Comparison of ENCODE assay signal across 33 cellular contexts in genomic region chr3:183810643-183811594, GRCh38. TPM values are rescaled to one million over a fixed set of nuclear protein-coding genes. Genes with fewer than 3 reads are reported as not detected.
DNase-seq lines count a peak whose midpoint lies in the region; ATAC-seq and TF ChIP-seq lines count a peak whose summit lies in the region.
"Had no signal": no experiment of that assay in that cellular context is flagged by ENCODE, and none has a peak within 500 bp of the region (broad histone marks: within the 10 kb centered on the region; RNA-seq: fewer than 3 reads in every experiment).

No MANE protein-coding gene starts in this region.

- no peaks in the 10 kb centered on the region for H3K4me1 ChIP-seq in Panc1 (ENCODE audit: control insufficient read depth, insufficient read depth, low read length)
- H3K4me1 ChIP-seq: Caco-2, left ventricle myocardium inferior, upper lobe of right lung had no signal

- POLR2A ChIA-PET in Panc1 (lab: Charles Lee), result no interaction called here

- H3K27ac ChIP-seq in Panc1 (ENCODE audit: low read length) (no peak overlapping the region), dorsolateral prefrontal cortex (peak overlapping the region in 57 of 59 donors; percentile 42 to 100 (median 99))
- H3K27ac ChIP-seq: coronary artery, left ventricle myocardium inferior, upper lobe of right lung had no signal

- no peak for ATAC-seq in Panc1
- ATAC-seq in T-helper 17 cell, result no peak
- no peak for ATAC-seq in HG02973 (IDR thresholded peaks at IDR 0.05; ENCODE audit: unreplicated experiment)
- ATAC-seq: PC-3, psoas muscle, sciatic nerve, SK-N-SH treated with all-trans-retinoic acid at 6 μM for 48 hours, upper lobe of right lung had no signal

- no peak overlapping the region for H3K4me3 Mint-ChIP-seq in T-helper 17 cell
- H3K4me3 Mint-ChIP-seq: activated CD4-positive, alpha-beta memory T cell treated with anti-CD3 and anti-CD28 coated beads, Interleukin-2, amount 10 ng/mL, durations not matched to agents 7 days and 5 days; naive B cell; T-helper 1 cell treated with Interleukin-12 subunit alpha and Interleukin-12 subunit beta and Interleukin-4 antibody, amounts not matched to agents 30 μg/mL and 1 μg/mL, for 36 hours had no signal

- H3K9me3 ChIP-seq in Panc1 (ENCODE audit: control insufficient read depth, insufficient read depth, low read depth, low read length) (no peaks in the 10 kb centered on the region), T-helper 17 cell (ENCODE audit: control insufficient read depth, low read length, poor library complexity, severe bottlenecking) (no peaks in the 10 kb centered on the region)
- H3K9me3 ChIP-seq: Caco-2, left ventricle myocardium inferior, psoas muscle, upper lobe of right lung had no signal

- H3K4me3 ChIP-seq in Panc1 (ENCODE audit: low read depth in 2 of 2, low read length in 2 of 2) (no peak overlapping the region), dorsolateral prefrontal cortex (no peak overlapping the region)
- H3K4me3 ChIP-seq: coronary artery, left ventricle myocardium inferior, psoas muscle, upper lobe of right lung had no signal

- in situ Hi-C loops in Panc1 (cut with HindIII; ENCODE audit: low pct_unique_long_range_greater_than_20kb, low sequenced_read_pairs), result no loop called here

- H3K27me3 Mint-ChIP-seq in T-helper 17 cell, result no peaks in the 10 kb centered on the region
- H3K27me3 Mint-ChIP-seq: activated CD4-positive, alpha-beta memory T cell treated with anti-CD3 and anti-CD28 coated beads, Interleukin-2, amount 10 ng/mL, durations not matched to agents 7 days and 5 days; naive B cell had no signal

- BruUV-seq in Panc1 (replicated peaks; lab: Mats Ljungman, UMichigan), result TSS peak; percentile 60

- H3K27me3 ChIP-seq in Panc1 (ENCODE audit: control insufficient read depth, insufficient read depth, low read length) (no peaks in the 10 kb centered on the region), dorsolateral prefrontal cortex (no peaks in the 10 kb centered on the region)
- H3K27me3 ChIP-seq: upper lobe of right lung had no signal

- peak overlapping the region; percentile 47 for H3K27ac Mint-ChIP-seq in T-helper 17 cell
- H3K27ac Mint-ChIP-seq: activated CD4-positive, alpha-beta memory T cell treated with anti-CD3 and anti-CD28 coated beads, Interleukin-2, amount 10 ng/mL, durations not matched to agents 7 days and 5 days; T-helper 1 cell treated with Interleukin-12 subunit alpha and Interleukin-12 subunit beta and Interleukin-4 antibody, amounts not matched to agents 30 μg/mL and 1 μg/mL, for 36 hours had no signal

- no peak for DNase-seq in Panc1 (ENCODE audit: low read depth, low spot score)
- no peak for DNase-seq in T-helper 17 cell
- peak in 1 of 10 donors; percentile 11 for DNase-seq in dorsolateral prefrontal cortex
- DNase-seq in posterior vena cava (ENCODE audit: low spot score), result peak; percentile 14
- DNase-seq in NCI-H2029 treated with DMSO at 0.1 percent for 48 hours (lab: John Stamatoyannopoulos, UW), result no peak
- DNase-seq in middle frontal gyrus (ENCODE audit: extremely low spot score, low spot score), result no peak
- DNase-seq: activated CD4-positive, alpha-beta memory T cell treated with anti-CD3 and anti-CD28 coated beads, Interleukin-2, amount 10 ng/mL, durations not matched to agents 7 days and 5 days; activated CD4-positive, CD25-positive, alpha-beta regulatory T cell treated with anti-CD3 and anti-CD28 coated beads, Interleukin-2, amount 50 U/mL, for 72 hours; activated effector memory CD4-positive, alpha-beta T cell treated with anti-CD3 and anti-CD28 coated beads, Interleukin-2, amount 50 U/mL, for 16 hours; C1 segment of cervical spinal cord; Caco-2; DMS53; effector memory CD4-positive, alpha-beta T cell; H7; Karpas-422; left ventricle myocardium inferior; naive B cell; NCI-H1417; NCI-H2081; NCI-H526; NK-92 treated with Interleukin-12 subunit alpha and Interleukin-12 subunit beta, amount 100 ng/mL, for 24 hours; nucleus accumbens; PC-3; psoas muscle; Right ventricle myocardium superior; stimulated activated CD4-positive, alpha-beta T cell treated with anti-CD3 and anti-CD28 coated beads, Interleukin-12 subunit alpha, Interleukin-12 subunit beta, amount 100 ng/mL, for 4 hours; stimulated activated CD4-positive, alpha-beta T cell treated with anti-CD3 and anti-CD28 coated beads, Interleukin-2, amount 100 ng/mL, for 48 hours; upper lobe of right lung had no signal

- TF ChIP-seq CTCF in Panc1 (IDR thresholded peaks at IDR 0.05) (no peak), dorsolateral prefrontal cortex (IDR thresholded peaks at IDR 0.05 in 54 of 56, conservative IDR thresholded peaks at IDR 0.05 in 2 of 56; ENCODE audit: low read depth in 1 of 56, partially characterized antibody in 56 of 56) (no peak)

- CTCF ChIA-PET in Panc1 (lab: Charles Lee), result no interaction called here

- H3K4me1 Mint-ChIP-seq in T-helper 17 cell, result peaks cover 2% of the 10 kb centered on the region

- intact Hi-C loops in Panc1 (cut with micrococcal nuclease; ENCODE audit: unreplicated experiment) (no loop called here), dorsolateral prefrontal cortex (cut with DNase I) (no loop called here), posterior vena cava (cut with DNase I) (no loop called here)

- H3K36me3 ChIP-seq in Panc1 (ENCODE audit: control insufficient read depth, insufficient read depth, low read length), result peaks cover 18% of the 10 kb centered on the region; the same call in 1 of the 2 replicates

- peaks cover 5% of the 10 kb centered on the region for H3K36me3 Mint-ChIP-seq in T-helper 17 cell (ENCODE audit: low read depth)

RNA-seq across cellular contexts. Expression of gene MAP6D1, which starts 14.5 kb away (rescaled TPM):
- total RNA-seq in Panc1 (2021; ENCODE audit: unreplicated experiment), result 7.9 TPM
- polyA plus RNA-seq in Panc1 (2012; ENCODE audit: insufficient read length), result 6.1 TPM
- total RNA-seq in T-helper 17 cell, result 1 to 10 TPM in 1 of 2 donors, under 1 TPM in 1; 0.26 to 1.7 TPM
- 100 to 1,000 TPM in 6 of 120 experiments, 10 to 100 TPM in 114; 22.2 to 201 (median 55.1) TPM for total RNA-seq in dorsolateral prefrontal cortex
- total RNA-seq in posterior vena cava, result 1 to 10 TPM in 1 of 2 donors, not detected in 1; 1.4 TPM
